1 cellular context compared by ENCODE assay signal in genomic region chr12:21819236-21819635, GRCh38.
TF ChIP-seq lines count a peak whose summit lies in the region.

No MANE protein-coding gene starts in this region.

TF ChIP-seq in SK-N-SH, 30 proteins besides CTCF, POLR2A, EP300 and RAD21 (continued from another document):
- TF ChIP-seq ZBTB33 (IDR thresholded peaks at IDR 0.05; ENCODE audit: borderline replicate concordance, low read depth) (no peak), NRF1 (IDR thresholded peaks at IDR 0.05; ENCODE audit: low read depth, low read length) (no peak), YY1 (IDR thresholded peaks at IDR 0.05; ENCODE audit: low read depth) (no peak), USF2 (IDR thresholded peaks at IDR 0.05; ENCODE audit: borderline replicate concordance, low read depth, low read length) (no peak), GABPA (IDR thresholded peaks at IDR 0.05; ENCODE audit: low read depth) (no peak), ELF1 (IDR thresholded peaks at IDR 0.05) (no peak), TCF12 (IDR thresholded peaks at IDR 0.05) (no peak)
